Comparison of ENCODE assay signal across 22 cellular contexts in genomic region chr10:7571992-7572391, GRCh38.
"Had no signal": no experiment of that assay in that cellular context is flagged by ENCODE, and none has a peak within 500 bp of the region (broad histone marks: within the 10 kb centered on the region; RNA-seq: fewer than 3 reads in every experiment).

No MANE protein-coding gene starts in this region.

- ATAC-seq: activated naive CD4-positive, alpha-beta T cell treated with anti-CD3 and anti-CD28 coated beads, Interleukin-2, amount 50 U/mL, for 72 hours; activated T-cell treated with anti-CD3 and anti-CD28 coated beads, Interleukin-2, amount 50 U/mL, for 72 hours; left lobe of liver; natural killer cell had no signal

- H3K36me3 ChIP-seq: brain microvascular endothelial cell had no signal

- H3K4me3 ChIP-seq: tibial nerve had no signal

- H3K9me3 ChIP-seq: tibial nerve had no signal

- H3K27me3 ChIP-seq: brain microvascular endothelial cell, tibial nerve had no signal

- H3K27ac ChIP-seq: brain microvascular endothelial cell, tibial nerve, VCaP had no signal

- DNase-seq: activated CD4-positive, alpha-beta T cell treated with anti-CD3 and anti-CD28 coated beads for 4 hours; activated CD4-positive, alpha-beta T cell treated with anti-CD3 and anti-CD28 coated beads, Interleukin-2, amount 50 U/mL, for 4 hours; activated naive CD4-positive, alpha-beta T cell; activated T-cell treated with anti-CD3 and anti-CD28 coated beads for 4 hours; activated T-cell treated with anti-CD3 and anti-CD28 coated beads, Interleukin-2, amount 50 U/mL, for 72 hours; aorta; brain microvascular endothelial cell; cortex of kidney; foreskin fibroblast; head of caudate nucleus; immature natural killer cell; kidney; natural killer cell; small intestine; stimulated activated CD4-positive, alpha-beta T cell treated with anti-CD3 and anti-CD28 coated beads, Interleukin-15, amount 100 ng/mL, for 24 hours; stimulated activated CD4-positive, alpha-beta T cell treated with anti-CD3 and anti-CD28 coated beads, Interleukin-2, amount 100 ng/mL, for 24 hours; stimulated activated naive CD4-positive, alpha-beta T cell; T-helper 1 cell had no signal
